8 cellular contexts compared by ENCODE assay signal in the genomic region with DNA sequence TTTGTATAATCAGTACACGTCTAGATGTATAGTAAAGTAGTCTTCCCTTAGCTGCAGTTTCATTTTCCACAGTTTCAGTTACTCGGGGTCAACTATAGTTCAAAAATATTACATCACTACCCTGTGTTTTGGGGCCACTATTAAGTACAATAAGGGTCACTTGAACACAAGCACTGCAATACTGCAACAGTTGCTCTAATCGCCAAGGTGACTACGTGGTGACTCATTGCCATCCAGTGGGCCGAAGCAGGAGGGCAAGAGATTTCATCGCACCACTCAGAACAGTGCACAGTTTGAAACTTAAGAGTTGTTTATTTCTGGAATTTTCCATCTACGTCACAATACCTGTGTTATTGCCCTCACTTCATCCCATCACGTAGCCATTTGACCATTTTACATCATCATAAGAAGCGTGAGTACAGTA. TPM values are rescaled to one million over a fixed set of nuclear protein-coding genes. Genes with fewer than 3 reads are reported as not detected.
A peak's percentile ranks its signal among the peaks of the same experiment; 100 is the strongest.
DNase-seq lines count a peak whose midpoint lies in the region; ATAC-seq and TF ChIP-seq lines count a peak whose summit lies in the region.

A gene (plus strand): TSS at position 379 of the 424 bp plus-strand sequence. CDS start 18,994 bp downstream, outside the sequence.

- peaks cover 10% of the 10 kb centered on the region for H3K4me1 ChIP-seq in adipocyte (ENCODE audit: control insufficient read depth, insufficient read depth, low read length)

- DNase-seq in GM06990 (ENCODE audit: extremely low read depth, insufficient read length) (peak; percentile 15), adipocyte (ENCODE audit: low read depth) (peak; percentile 82), kidney tubule cell (ENCODE audit: low spot score) (peak; percentile 85), NCI-H2081 treated with DMSO at 0.1 percent for 48 hours (lab: John Stamatoyannopoulos, UW) (no peak), ecto neural progenitor cell (ENCODE audit: low spot score) (no peak), DMS114 treated with DMSO at 0.1 percent for 48 hours (lab: John Stamatoyannopoulos, UW; ENCODE audit: unreplicated experiment) (no peak)

- no peaks in the 10 kb centered on the region for H3K36me3 ChIP-seq in GM06990 (ENCODE audit: control insufficient read depth, insufficient read depth, low read length)
- H3K36me3 ChIP-seq in adipocyte (ENCODE audit: control insufficient read depth, insufficient read depth, low read length, severe bottlenecking), result no peaks in the 10 kb centered on the region

- H3K9me3 Mint-ChIP-seq in IgD-negative memory B cell, result peaks cover 0 to 2% (median 0%) of the 10 kb centered on the region in 3 donors

- no peaks in the 10 kb centered on the region for H3K27me3 ChIP-seq in GM06990 (replicated peaks; ENCODE audit: control insufficient read depth, insufficient read depth, low read length)
- no peaks in the 10 kb centered on the region for H3K27me3 ChIP-seq in adipocyte (replicated peaks; ENCODE audit: control insufficient read depth, insufficient read depth, low read length)

- H3K9ac ChIP-seq in adipocyte (ENCODE audit: low read length), result peak within 1 kb of the TSS; percentile 20

- peaks cover 2% of the 10 kb centered on the region for H3K36me3 Mint-ChIP-seq in IgD-negative memory B cell

- H3K27ac Mint-ChIP-seq in IgD-negative memory B cell, result peak within 1 kb of the TSS; percentile 9 to 88 (median 81)

- no peak within 1 kb of the TSS for H3K4me3 ChIP-seq in GM06990 (replicated peaks; ENCODE audit: low read depth, low read length)
- H3K4me3 ChIP-seq in adipocyte (ENCODE audit: low read length), result peak within 1 kb of the TSS; percentile 52

- peak; percentile 87 for ATAC-seq in GM21723 (IDR thresholded peaks at IDR 0.05; ENCODE audit: unreplicated experiment)

- H3K27me3 Mint-ChIP-seq in IgD-negative memory B cell, result no peaks in the 10 kb centered on the region

- TF ChIP-seq CTCF in GM06990 (IDR thresholded peaks at IDR 0.05; ENCODE audit: insufficient read depth, low read length, poor library complexity, severe bottlenecking), result peak; percentile 41

- H3K4me3 Mint-ChIP-seq in IgD-negative memory B cell, result peak within 1 kb of the TSS; percentile 28 to 84 (median 70)

- H3K9me3 ChIP-seq in adipocyte (ENCODE audit: control insufficient read depth, low read length), result no peaks in the 10 kb centered on the region

- H3K4me1 Mint-ChIP-seq in IgD-negative memory B cell, result peaks cover 32 to 43% (median 33%) of the 10 kb centered on the region in 3 donors

RNA-seq across cellular contexts. Expression of the gene that starts here (rescaled TPM):
- polyA plus RNA-seq in IgD-negative memory B cell, result 0.69 TPM

Comparison
In these comparisons a context has a peak if more than half of its experiments do, and no peak if none do; other contexts are left out.
1. DNase-seq: peak in GM06990 (single experiment), adipocyte (single experiment) and kidney tubule cell (single experiment); none in NCI-H2081 treated with DMSO at 0.1 percent for 48 hours (single experiment), ecto neural progenitor cell (single experiment) and DMS114 treated with DMSO at 0.1 percent for 48 hours (single experiment).